In the genomic region with DNA sequence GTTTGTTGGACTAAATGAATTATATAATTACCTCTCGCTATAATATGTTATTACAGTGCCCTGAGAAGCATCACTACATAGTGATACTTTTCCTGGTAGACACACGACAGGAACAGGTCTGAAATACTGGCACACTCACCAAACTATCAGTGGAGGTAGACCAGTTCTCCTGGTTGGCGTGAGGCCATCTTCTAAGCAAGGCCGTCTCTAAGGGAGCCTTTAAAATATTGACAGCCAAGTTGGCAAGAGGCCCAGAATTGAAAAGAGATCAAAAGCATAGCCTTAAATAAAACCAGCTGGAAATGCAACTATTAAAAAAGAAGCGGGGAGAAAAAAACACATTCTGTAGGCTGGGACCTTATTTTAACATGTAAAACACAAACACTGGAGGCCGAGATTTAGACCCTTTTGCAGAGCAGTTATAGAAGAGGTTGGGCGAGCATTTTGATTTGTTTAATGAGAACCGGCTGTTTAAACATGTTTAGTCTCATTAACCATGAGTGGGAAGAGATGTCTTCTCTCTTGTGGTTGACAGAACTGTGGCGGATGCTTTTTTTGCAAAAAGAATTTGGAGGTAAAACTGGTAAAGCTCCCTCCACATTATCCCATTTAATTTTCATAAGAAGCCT, we compare ENCODE assay signal across 14 cellular contexts.
A peak's percentile ranks its signal among the peaks of the same experiment; 100 is the strongest.
DNase-seq lines count a peak whose midpoint lies in the region; ATAC-seq and TF ChIP-seq lines count a peak whose summit lies in the region.
"Had no signal": no experiment of that assay in that cellular context is flagged by ENCODE, and none has a peak within 500 bp of the region (broad histone marks: within the 10 kb centered on the region; RNA-seq: fewer than 3 reads in every experiment).

No MANE protein-coding gene starts in this region.

- ATAC-seq in GM21360 (IDR thresholded peaks at IDR 0.05; ENCODE audit: unreplicated experiment), result no peak
- ATAC-seq in HG02852 (IDR thresholded peaks at IDR 0.05; ENCODE audit: unreplicated experiment), result no peak
- no peak for ATAC-seq in GM18505 (IDR thresholded peaks at IDR 0.05; ENCODE audit: unreplicated experiment)
- ATAC-seq: activated CD8-positive, alpha-beta memory T cell treated with anti-CD3 and anti-CD28 coated beads, Interleukin-2, amount 10 ng/mL, durations not matched to agents 7 days and 5 days had no signal

- peak; percentile 95 for DNase-seq in COR-L47 (lab: John Stamatoyannopoulos, UW)
- peak; percentile 75 for DNase-seq in NCI-H146 treated with DMSO at 0.1 percent for 48 hours (lab: John Stamatoyannopoulos, UW; ENCODE audit: unreplicated experiment)
- peak; percentile 90 for DNase-seq in NCI-H748 treated with DMSO at 0.1 percent for 48 hours (lab: John Stamatoyannopoulos, UW)
- DNase-seq in fibroblast of the conjunctiva (ENCODE audit: low read depth), result peak; percentile 36
- no peak for DNase-seq in SIG-M5 treated with dmso at 0.1 percent for 504 hours (lab: John Stamatoyannopoulos, UW; ENCODE audit: unreplicated experiment)
- DNase-seq: activated CD8-positive, alpha-beta memory T cell treated with anti-CD3 and anti-CD28 coated beads, Interleukin-2, amount 10 ng/mL, durations not matched to agents 7 days and 5 days; activated naive CD4-positive, alpha-beta T cell treated with Interleukin-2 at 50 U/mL for 16 hours; KG1; stimulated activated CD8-positive, alpha-beta memory T cell treated with anti-CD3 and anti-CD28 coated beads, Interleukin-4, amount 100 ng/mL, for 48 hours; upper lobe of left lung; WERI-Rb-1 had no signal

- TF ChIP-seq POLR2A in GM18505 (IDR thresholded peaks at IDR 0.05; ENCODE audit: borderline replicate concordance, extremely low read depth, insufficient read depth, insufficient read length), result no peak
